ENCODE assay signal across 26 cellular contexts in the genomic region with DNA sequence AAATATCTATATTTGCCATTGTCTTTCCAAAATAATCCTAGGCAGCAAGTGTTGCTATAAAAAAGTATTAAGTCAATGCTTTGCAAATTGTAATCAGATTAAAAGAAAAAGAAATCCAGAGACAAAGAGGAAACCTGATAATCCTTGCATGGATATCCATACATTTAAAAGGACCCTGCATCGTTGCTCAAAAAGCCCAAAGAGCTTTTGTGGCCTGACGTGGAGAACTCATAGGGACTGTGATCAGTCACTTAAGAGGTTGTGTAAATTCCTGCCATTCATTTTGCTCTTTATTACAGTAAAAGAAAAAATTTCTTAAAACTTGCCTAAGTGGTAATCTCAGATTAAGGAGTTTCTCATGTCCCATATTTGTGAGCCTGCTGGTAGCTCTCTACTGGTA.
"Had no signal": no experiment of that assay in that cellular context is flagged by ENCODE, and none has a peak within 500 bp of the region (broad histone marks: within the 10 kb centered on the region; RNA-seq: fewer than 3 reads in every experiment).

No MANE protein-coding gene starts in this region.

- H3K27ac ChIP-seq: epithelial cell of prostate, foreskin keratinocyte, gastrocnemius medialis, heart left ventricle had no signal

- H3K4me1 ChIP-seq: foreskin keratinocyte, gastrocnemius medialis had no signal

- H3K27me3 ChIP-seq: foreskin keratinocyte, gastrocnemius medialis, heart left ventricle had no signal

- DNase-seq: activated CD4-positive, alpha-beta memory T cell treated with anti-CD3 and anti-CD28 coated beads, Interleukin-2, amount 10 ng/mL, durations not matched to agents 7 days and 5 days; activated CD4-positive, alpha-beta T cell treated with anti-CD3 and anti-CD28 coated beads for 4 hours; activated CD4-positive, alpha-beta T cell treated with anti-CD3 and anti-CD28 coated beads, Interleukin-2, amount 10 ng/mL, durations not matched to agents 7 days and 5 days; activated CD4-positive, alpha-beta T cell treated with anti-CD3 and anti-CD28 coated beads, Interleukin-2, amount 50 U/mL, for 4 hours; activated CD4-positive, CD25-positive, alpha-beta regulatory T cell; activated CD4-positive, CD25-positive, alpha-beta regulatory T cell treated with anti-CD3 and anti-CD28 coated beads, Interleukin-2, amount 50 U/mL, for 72 hours; activated CD8-positive, alpha-beta memory T cell treated with anti-CD3 and anti-CD28 coated beads, Interleukin-2, amount 50 U/mL, for 48 hours; activated effector memory CD4-positive, alpha-beta T cell treated with Interleukin-2 at 50 U/mL for 16 hours; activated gamma-delta T cell treated with Interleukin-2 at 50 U/mL for 16 hours; activated naive CD4-positive, alpha-beta T cell treated with anti-CD3 and anti-CD28 coated beads, Interleukin-2, amount 50 U/mL, for 16 hours; activated naive CD4-positive, alpha-beta T cell treated with Interleukin-2 at 50 U/mL for 16 hours; activated T-cell treated with anti-CD3 and anti-CD28 coated beads for 4 hours; activated T-cell treated with anti-CD3 and anti-CD28 coated beads, Interleukin-2, amount 50 U/mL, for 24 hours; amniotic stem cell; anterior cingulate cortex; caudate nucleus; cortex of kidney; dermis blood vessel endothelial cell; effector CD8-positive, alpha-beta T cell; foreskin keratinocyte; gastrocnemius medialis; glutamatergic neuron; heart left ventricle; T-helper 2 cell had no signal

- H3K4me3 ChIP-seq: gastrocnemius medialis, heart left ventricle had no signal

- ATAC-seq: activated T-helper 17 cell treated with anti-CD3 and anti-CD28 coated beads, Interleukin-2, amount 50 U/mL, for 72 hours; foreskin keratinocyte; gastrocnemius medialis; heart left ventricle had no signal

- H3K9me3 ChIP-seq: gastrocnemius medialis, heart left ventricle had no signal

- H3K36me3 ChIP-seq: gastrocnemius medialis, heart left ventricle had no signal
